35 cellular contexts compared by ENCODE assay signal in the genomic region with DNA sequence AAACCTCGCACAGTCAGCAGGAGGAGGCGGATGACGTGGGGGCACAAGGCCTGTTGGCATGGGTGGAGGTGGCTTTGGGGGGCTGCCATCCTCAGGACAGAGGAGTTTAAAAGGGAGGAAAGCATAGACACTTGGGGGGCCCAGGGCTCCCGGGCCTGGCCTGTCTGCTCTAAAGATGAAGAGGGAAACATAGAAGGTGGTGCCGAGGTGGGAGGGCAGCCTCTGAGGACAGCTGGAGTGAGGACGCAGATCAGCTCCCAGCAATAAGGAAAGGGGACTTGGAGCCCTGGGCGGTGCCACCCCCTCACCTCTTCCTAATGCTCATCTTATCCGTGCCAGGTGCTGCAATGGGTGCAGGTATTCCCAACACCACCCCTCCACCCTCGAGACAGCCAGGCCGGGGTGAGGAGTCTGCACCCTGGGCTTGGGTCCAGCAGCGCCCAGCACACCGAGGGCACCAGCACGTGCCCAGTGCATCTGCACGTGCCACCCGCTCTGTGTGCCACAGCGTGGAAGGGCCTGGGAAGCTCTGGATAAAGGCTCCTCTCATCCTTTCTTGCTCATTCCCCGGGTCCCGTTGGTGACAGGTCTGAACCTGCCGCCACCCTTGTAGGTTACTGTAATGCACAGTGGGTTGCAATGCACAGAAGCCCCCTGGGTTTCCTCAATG.
"Had no signal": no experiment of that assay in that cellular context is flagged by ENCODE, and none has a peak within 500 bp of the region (broad histone marks: within the 10 kb centered on the region; RNA-seq: fewer than 3 reads in every experiment).

No MANE protein-coding gene starts in this region.

- H3K27me3 Mint-ChIP-seq: activated B cell treated with CpG ODN at 0.5 μM for 24 hours; activated naive CD4-positive, alpha-beta T cell treated with anti-CD3 and anti-CD28 coated beads, Interleukin-2, amount 10 ng/mL, durations not matched to agents 7 days and 5 days; activated naive CD8-positive, alpha-beta T cell had no signal

- H2AFZ ChIP-seq: PC-9 had no signal

- H3K36me3 Mint-ChIP-seq: activated naive CD4-positive, alpha-beta T cell treated with anti-CD3 and anti-CD28 coated beads, Interleukin-2, amount 10 ng/mL, durations not matched to agents 7 days and 5 days; activated naive CD8-positive, alpha-beta T cell had no signal

- H3K36me3 ChIP-seq: breast epithelium had no signal

- H3K9ac ChIP-seq: KMS-11 had no signal

- H3K4me2 ChIP-seq: KMS-11, PC-9 had no signal

- H3K27me3 ChIP-seq: breast epithelium had no signal

- H3K4me3 ChIP-seq: breast epithelium, PC-9 had no signal

- H3K4me1 Mint-ChIP-seq: activated B cell treated with CpG ODN at 0.5 μM for 24 hours; activated naive CD4-positive, alpha-beta T cell treated with anti-CD3 and anti-CD28 coated beads, Interleukin-2, amount 10 ng/mL, durations not matched to agents 7 days and 5 days; activated naive CD8-positive, alpha-beta T cell treated with anti-CD3 and anti-CD28 coated beads, Interleukin-2, amount 50 U/mL, for 24 hours had no signal

- DNase-seq: activated B cell treated with CpG ODN at 0.5 μM for 24 hours; activated CD4-positive, alpha-beta memory T cell treated with anti-CD3 and anti-CD28 coated beads for 36 hours; activated CD4-positive, alpha-beta T cell treated with anti-CD3 and anti-CD28 coated beads for 4 hours; activated CD4-positive, alpha-beta T cell treated with anti-CD3 and anti-CD28 coated beads, Interleukin-2, amount 50 U/mL, for 1 hour; activated CD4-positive, CD25-positive, alpha-beta regulatory T cell treated with anti-CD3 and anti-CD28 coated beads, Interleukin-2, amount 50 U/mL, for 72 hours; activated CD8-positive, alpha-beta memory T cell treated with anti-CD3 and anti-CD28 coated beads, Interleukin-2, amount 50 U/mL, for 48 hours; activated effector memory CD4-positive, alpha-beta T cell treated with Interleukin-2 at 50 U/mL for 16 hours; activated naive CD4-positive, alpha-beta T cell treated with anti-CD3 and anti-CD28 coated beads, Interleukin-2, amount 10 ng/mL, durations not matched to agents 7 days and 5 days; activated naive CD8-positive, alpha-beta T cell treated with anti-CD3 and anti-CD28 coated beads, Interleukin-2, amount 50 U/mL, for 24 hours; activated T-cell treated with anti-CD3 and anti-CD28 coated beads, Interleukin-2, amount 50 U/mL, for 48 hours; amniotic stem cell; caudate nucleus; MM.1S; MV-4-11; NCI-H1092; NCI-H1436 treated with DMSO at 0.1 percent for 48 hours; NCI-H1694 treated with DMSO at 0.1 percent for 48 hours; NCI-H2029; NCI-H2171 treated with DMSO at 0.1 percent for 48 hours; NCI-H2227 treated with DMSO at 0.1 percent for 48 hours; NCI-H446; NCI-H510A treated with DMSO at 0.1 percent for 48 hours; NCI-H526 treated with DMSO at 0.1 percent for 48 hours; NCI-H82; PC-9; Right ventricle myocardium superior; SW 1271; T-helper 1 cell; T-helper 2 cell; T-helper 9 cell had no signal

- H3K27ac Mint-ChIP-seq: activated B cell treated with CpG ODN at 0.5 μM for 24 hours; activated CD4-positive, alpha-beta memory T cell treated with anti-CD3 and anti-CD28 coated beads for 36 hours; activated naive CD4-positive, alpha-beta T cell treated with anti-CD3 and anti-CD28 coated beads, Interleukin-2, amount 10 ng/mL, durations not matched to agents 7 days and 5 days; activated naive CD8-positive, alpha-beta T cell; activated naive CD8-positive, alpha-beta T cell treated with anti-CD3 and anti-CD28 coated beads, Interleukin-2, amount 50 U/mL, for 24 hours had no signal

- H3K4me3 Mint-ChIP-seq: activated B cell treated with CpG ODN at 0.5 μM for 24 hours; activated CD4-positive, alpha-beta memory T cell treated with anti-CD3 and anti-CD28 coated beads for 36 hours; activated naive CD4-positive, alpha-beta T cell treated with anti-CD3 and anti-CD28 coated beads, Interleukin-2, amount 10 ng/mL, durations not matched to agents 7 days and 5 days; activated naive CD8-positive, alpha-beta T cell; activated naive CD8-positive, alpha-beta T cell treated with anti-CD3 and anti-CD28 coated beads, Interleukin-2, amount 50 U/mL, for 24 hours had no signal

- H3K4me1 ChIP-seq: breast epithelium had no signal

- H3K27ac ChIP-seq: breast epithelium, KMS-11, PC-9, RWPE1, VCaP had no signal
